1 cellular context compared by ENCODE assay signal in genomic region chr17:49788443-49789277, GRCh38.
TF ChIP-seq lines count a peak whose summit lies in the region.

KAT7 (plus strand) TSS chr17:49788681; CDS start chr17:49788835, 154 bp downstream.

TF ChIP-seq in K562, 482 proteins besides CTCF, POLR2A, EP300 and RAD21 (continued from another document and continues in another):
- TF ChIP-seq ARID3B (CRISPR knock-in tag; IDR thresholded peaks at IDR 0.05; ENCODE audit: borderline replicate concordance) = 0 out of 2 replicates have a peak, but pooled peaks have one; percentile 23
- no peak for TF ChIP-seq ZNF512 (tag; IDR thresholded peaks at IDR 0.05)
- peak; percentile 96 for TF ChIP-seq HCFC1 (IDR thresholded peaks at IDR 0.05; ENCODE audit: low read depth, low read length)
- TF ChIP-seq MCM5 (IDR thresholded peaks at IDR 0.05; ENCODE audit: low read depth) = no peak
- TF ChIP-seq E2F5 (CRISPR knock-in tag; IDR thresholded peaks at IDR 0.05) = no peak
- peak; percentile 28; the same call in 1 of the 2 replicates for TF ChIP-seq ZNF609 (CRISPR knock-in tag; IDR thresholded peaks at IDR 0.05; ENCODE audit: borderline replicate concordance)
- TF ChIP-seq AFF4 (CRISPR knock-in tag; IDR thresholded peaks at IDR 0.05) = peak; percentile 24; the same call in 1 of the 2 replicates
- no peak for TF ChIP-seq THRA (IDR thresholded peaks at IDR 0.05)
- TF ChIP-seq YY1 (IDR thresholded peaks at IDR 0.05; ENCODE audit: borderline replicate concordance in 1 of 3, control insufficient read depth in 1 of 3, extremely low read depth in 1 of 3, insufficient read depth in 3 of 3, insufficient read length in 1 of 3, insufficient replicate concordance in 2 of 3, low read depth in 1 of 3, low read length in 2 of 3) = peak; percentile 98 to 100 (median 100)
- peak; percentile 75; the same call in 1 of the 2 replicates for TF ChIP-seq ETV5 (CRISPR knock-in tag; IDR thresholded peaks at IDR 0.05; ENCODE audit: low read depth)
- TF ChIP-seq ASH1L (IDR thresholded peaks at IDR 0.05; ENCODE audit: borderline replicate concordance, low read depth, partially characterized antibody) = peak; percentile 99
- peak; percentile 95 for TF ChIP-seq CREB1 (IDR thresholded peaks at IDR 0.05)
- TF ChIP-seq CREB1 (CRISPR knock-in tag; IDR thresholded peaks at IDR 0.05) = peak; percentile 93
- TF ChIP-seq KAT7 (CRISPR knock-in tag; IDR thresholded peaks at IDR 0.05; ENCODE audit: borderline replicate concordance) = peak; percentile 71; the same call in 1 of the 2 replicates
- no peak for TF ChIP-seq HMG20B (CRISPR knock-in tag; IDR thresholded peaks at IDR 0.05)
- peak; percentile 89 for TF ChIP-seq SAP30 (IDR thresholded peaks at IDR 0.05; ENCODE audit: borderline replicate concordance, insufficient read depth, low read depth, low read length, poor library complexity, severe bottlenecking)
- TF ChIP-seq SMARCA5 (IDR thresholded peaks at IDR 0.05) = no peak
- TF ChIP-seq THAP12 (CRISPR knock-in tag; IDR thresholded peaks at IDR 0.05) = peak; percentile 63
- 0 out of 2 replicates have a peak, but pooled peaks have one; percentile 38 for TF ChIP-seq THRB (CRISPR knock-in tag; conservative IDR thresholded peaks at IDR 0.05)
- TF ChIP-seq DDX20 (tag; IDR thresholded peaks at IDR 0.05; ENCODE audit: low read depth) = 0 out of 2 replicates have a peak, but pooled peaks have one; percentile 34
- TF ChIP-seq FOS (IDR thresholded peaks at IDR 0.05; ENCODE audit: extremely low read depth, insufficient read length) = peak; percentile 100
- TF ChIP-seq CXXC5 (CRISPR knock-in tag; IDR thresholded peaks at IDR 0.05) = peak; percentile 95
- TF ChIP-seq ZNF778 (CRISPR knock-in tag; IDR thresholded peaks at IDR 0.05) = no peak
- TF ChIP-seq GTF3C2 (IDR thresholded peaks at IDR 0.05; ENCODE audit: borderline replicate concordance, extremely low read depth, insufficient read length) = no peak
- TF ChIP-seq ZNF696 (CRISPR knock-in tag; conservative IDR thresholded peaks at IDR 0.05) = no peak
- TF ChIP-seq ZBTB5 (IDR thresholded peaks at IDR 0.05) = peak; percentile 89
- TF ChIP-seq ATF1 (CRISPR knock-in tag; IDR thresholded peaks at IDR 0.05) = no peak; the same call in 1 of the 2 replicates
- peak; percentile 98 for TF ChIP-seq ATF1 (tag; IDR thresholded peaks at IDR 0.05)
- no peak for TF ChIP-seq NCOA4 (IDR thresholded peaks at IDR 0.05; ENCODE audit: partially characterized antibody)
- no peak for TF ChIP-seq KDM2B (CRISPR knock-in tag; IDR thresholded peaks at IDR 0.05)
- no peak for TF ChIP-seq KLF10 (CRISPR knock-in tag; IDR thresholded peaks at IDR 0.05)
